20 cellular contexts compared by ENCODE assay signal in the genomic region with DNA sequence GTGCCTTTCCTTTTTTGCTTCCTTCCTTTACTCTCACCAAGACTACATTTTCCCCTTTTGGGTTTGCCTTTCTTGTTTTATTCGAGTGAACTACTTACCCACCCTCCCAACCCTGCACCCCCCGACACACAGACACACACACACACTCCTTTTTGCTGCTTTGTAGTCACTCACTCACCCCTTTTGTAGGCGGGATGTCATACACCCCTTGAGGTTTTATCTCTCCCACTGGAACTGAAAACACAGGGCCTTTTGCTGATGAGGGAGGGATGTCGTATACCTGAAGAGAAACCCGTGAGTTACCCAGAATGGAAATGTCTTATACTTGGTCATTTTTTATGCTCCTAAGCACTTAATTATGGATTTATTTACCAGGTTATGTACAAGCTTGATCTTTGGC.
"Had no signal": no experiment of that assay in that cellular context is flagged by ENCODE, and none has a peak within 500 bp of the region (broad histone marks: within the 10 kb centered on the region; RNA-seq: fewer than 3 reads in every experiment).

No MANE protein-coding gene starts in this region.

- H2AFZ ChIP-seq: hepatocyte had no signal

- DNase-seq: erythroblast; foreskin melanocyte; head of caudate nucleus; left colon; left ventricle myocardium superior; mesendoderm; naive thymus-derived CD4-positive, alpha-beta T cell; occipital lobe; pancreas; right cardiac atrium; stimulated activated CD4-positive, alpha-beta T cell treated with anti-CD3 and anti-CD28 coated beads, Interleukin-4, amount 100 ng/mL, for 1 hour; stimulated activated CD8-positive, alpha-beta memory T cell treated with anti-CD3 and anti-CD28 coated beads, Interleukin-4, amount 100 ng/mL, for 48 hours; stimulated activated naive CD8-positive, alpha-beta T cell treated with anti-CD3 and anti-CD28 coated beads, Interleukin-15, Interleukin-2, amounts not matched to agents 100 U/mL and 50 U/mL, for 24 hours; thyroid gland had no signal

- H3K27ac ChIP-seq: hepatocyte, pancreas, suprapubic skin had no signal

- H3K4me3 Mint-ChIP-seq: naive thymus-derived CD4-positive, alpha-beta T cell; stimulated activated effector memory CD8-positive, alpha-beta T cell treated with anti-CD3 and anti-CD28 coated beads, Interleukin-12 subunit alpha, Interleukin-12 subunit beta, amount 100 ng/mL, for 72 hours; type B pancreatic cell had no signal

- H3K4me3 ChIP-seq: hepatocyte, lung, pancreas, suprapubic skin, thyroid gland had no signal

- H3K9me3 Mint-ChIP-seq: stimulated activated effector memory CD8-positive, alpha-beta T cell treated with anti-CD3 and anti-CD28 coated beads, Interleukin-12 subunit alpha, Interleukin-12 subunit beta, amount 100 ng/mL, for 72 hours; type B pancreatic cell had no signal

- H3K27me3 ChIP-seq: hepatocyte, pancreas, suprapubic skin, thyroid gland had no signal

- ATAC-seq: left colon; left ventricle myocardium superior; naive thymus-derived CD4-positive, alpha-beta T cell; pancreas; right cardiac atrium; stimulated activated effector memory CD8-positive, alpha-beta T cell treated with anti-CD3 and anti-CD28 coated beads, Interleukin-12 subunit alpha, Interleukin-12 subunit beta, amount 100 ng/mL, for 72 hours; stimulated activated naive CD8-positive, alpha-beta T cell treated with anti-CD3 and anti-CD28 coated beads, Interleukin-15, Interleukin-2, amounts not matched to agents 100 U/mL and 50 U/mL, for 24 hours had no signal

- H3K4me2 ChIP-seq: hepatocyte had no signal

- H3K9me3 ChIP-seq: pancreas, suprapubic skin, thyroid gland had no signal

- H3K36me3 ChIP-seq: pancreas had no signal

- H3K27ac Mint-ChIP-seq: naive thymus-derived CD4-positive, alpha-beta T cell; progenitor cell of endocrine pancreas; type B pancreatic cell had no signal

- H3K27me3 Mint-ChIP-seq: naive thymus-derived CD4-positive, alpha-beta T cell; progenitor cell of endocrine pancreas; type B pancreatic cell had no signal
